In genomic region chr6:151324079-151324825, GRCh38 we compare ENCODE assay signal across 1 cellular context.
TF ChIP-seq lines count a peak whose summit lies in the region.

No MANE protein-coding gene starts in this region.

TF ChIP-seq in HepG2, 621 proteins besides CTCF, POLR2A, EP300 and RAD21 (continued from another document):
- TF ChIP-seq POGK (CRISPR knock-in tag; conservative IDR thresholded peaks at IDR 0.05) (0 out of 2 replicates have a peak, but pooled peaks have one; percentile 47), MYC (CRISPR knock-in tag; IDR thresholded peaks at IDR 0.05; ENCODE audit: borderline replicate concordance) (peak; percentile 71; the same call in 1 of the 2 replicates), PATZ1 (CRISPR knock-in tag; IDR thresholded peaks at IDR 0.05) (0 out of 2 replicates have a peak, but pooled peaks have one; percentile 19), RXRA (CRISPR knock-in tag; IDR thresholded peaks at IDR 0.05) (peak; percentile 45; the same call in 1 of the 2 replicates), ARID5B (CRISPR knock-in tag; IDR thresholded peaks at IDR 0.05) (peak; percentile 69), CREB3 (CRISPR knock-in tag; IDR thresholded peaks at IDR 0.05) (no peak), ATF2 (CRISPR knock-in tag; IDR thresholded peaks at IDR 0.05) (peak; percentile 73; the same call in 1 of the 2 replicates), ZNF362 (CRISPR knock-in tag; IDR thresholded peaks at IDR 0.05; ENCODE audit: borderline replicate concordance) (peak; percentile 37; the same call in 1 of the 2 replicates), ZFP37 (CRISPR knock-in tag; IDR thresholded peaks at IDR 0.05; ENCODE audit: borderline replicate concordance) (peak; percentile 40; the same call in 1 of the 2 replicates), HCFC1 (IDR thresholded peaks at IDR 0.05; ENCODE audit: low read depth, low read length) (no peak), ARNT2 (CRISPR knock-in tag; IDR thresholded peaks at IDR 0.05; ENCODE audit: low read depth) (0 out of 2 replicates have a peak, but pooled peaks have one; percentile 44), ZNF724P (CRISPR knock-in tag; IDR thresholded peaks at IDR 0.05; ENCODE audit: borderline replicate concordance) (0 out of 2 replicates have a peak, but pooled peaks have one; percentile 69), ZNF20 (CRISPR knock-in tag; IDR thresholded peaks at IDR 0.05) (no peak), ZNF644 (CRISPR knock-in tag; IDR thresholded peaks at IDR 0.05; ENCODE audit: low read depth) (no peak), ARHGAP35 (CRISPR knock-in tag; IDR thresholded peaks at IDR 0.05; ENCODE audit: borderline replicate concordance) (no peak), ETV5 (CRISPR knock-in tag; IDR thresholded peaks at IDR 0.05; ENCODE audit: borderline replicate concordance) (peak; percentile 71), ZNF235 (CRISPR knock-in tag; IDR thresholded peaks at IDR 0.05; ENCODE audit: borderline replicate concordance) (no peak), ZNF747 (CRISPR knock-in tag; IDR thresholded peaks at IDR 0.05; ENCODE audit: borderline replicate concordance) (peak; percentile 18; the same call in 1 of the 2 replicates), ZGPAT (CRISPR knock-in tag; IDR thresholded peaks at IDR 0.05) (0 out of 2 replicates have a peak, but pooled peaks have one; percentile 40), FUBP1 (CRISPR knock-in tag; IDR thresholded peaks at IDR 0.05; ENCODE audit: borderline replicate concordance) (0 out of 2 replicates have a peak, but pooled peaks have one; percentile 34), SOX6 (IDR thresholded peaks at IDR 0.05) (no peak), SOX6 (CRISPR knock-in tag; IDR thresholded peaks at IDR 0.05) (peak; percentile 60; the same call in 1 of the 2 replicates), TFDP2 (CRISPR knock-in tag; IDR thresholded peaks at IDR 0.05) (peak; percentile 41; the same call in 1 of the 2 replicates), ZNF746 (CRISPR knock-in tag; IDR thresholded peaks at IDR 0.05) (0 out of 2 replicates have a peak, but pooled peaks have one; percentile 39), ZNF687 (CRISPR knock-in tag; IDR thresholded peaks at IDR 0.05) (peak; percentile 84), YY1 (IDR thresholded peaks at IDR 0.05; ENCODE audit: insufficient read depth, insufficient replicate concordance, low read depth, low read length) (peak; percentile 78), GFI1 (CRISPR knock-in tag; IDR thresholded peaks at IDR 0.05; ENCODE audit: borderline replicate concordance) (peak; percentile 48; the same call in 1 of the 2 replicates), ZBTB7B (CRISPR knock-in tag; IDR thresholded peaks at IDR 0.05) (0 out of 2 replicates have a peak, but pooled peaks have one; percentile 23), NFATC3 (CRISPR knock-in tag; IDR thresholded peaks at IDR 0.05) (peak; percentile 79; the same call in 1 of the 2 replicates), FOXO1 (CRISPR knock-in tag; IDR thresholded peaks at IDR 0.05) (peak; percentile 36; the same call in 1 of the 2 replicates), TEAD3 (CRISPR knock-in tag; optimal IDR thresholded peaks at IDR 0.05; ENCODE audit: borderline replicate concordance) (peak; percentile 81)
